ENCODE assay signal across 1 cellular context in genomic region chr3:107579372-107579771, GRCh38.
TF ChIP-seq lines count a peak whose summit lies in the region.

No MANE protein-coding gene starts in this region.

TF ChIP-seq in GM23338, 12 proteins besides CTCF, POLR2A, EP300 and RAD21 (continued from another document):
- no peak for TF ChIP-seq ZNF462 (CRISPR knock-in tag; IDR thresholded peaks at IDR 0.05)
- no peak for TF ChIP-seq EZH2 (IDR thresholded peaks at IDR 0.05; ENCODE audit: low read depth, unreplicated experiment)
- no peak for TF ChIP-seq ETS1 (IDR thresholded peaks at IDR 0.05)
- no peak for TF ChIP-seq STAT1 (IDR thresholded peaks at IDR 0.05; ENCODE audit: unreplicated experiment)
- TF ChIP-seq EZH2phosphoT487 (IDR thresholded peaks at IDR 0.05; ENCODE audit: unreplicated experiment), result no peak
- TF ChIP-seq REST (IDR thresholded peaks at IDR 0.05; ENCODE audit: unreplicated experiment), result no peak
- TF ChIP-seq ZNF331 (CRISPR knock-in tag; IDR thresholded peaks at IDR 0.05; ENCODE audit: low read depth), result no peak
- no peak for TF ChIP-seq ZNF114 (CRISPR knock-in tag; IDR thresholded peaks at IDR 0.05)
- no peak for TF ChIP-seq NANOG (IDR thresholded peaks at IDR 0.05; ENCODE audit: borderline replicate concordance)
